In the genomic region with DNA sequence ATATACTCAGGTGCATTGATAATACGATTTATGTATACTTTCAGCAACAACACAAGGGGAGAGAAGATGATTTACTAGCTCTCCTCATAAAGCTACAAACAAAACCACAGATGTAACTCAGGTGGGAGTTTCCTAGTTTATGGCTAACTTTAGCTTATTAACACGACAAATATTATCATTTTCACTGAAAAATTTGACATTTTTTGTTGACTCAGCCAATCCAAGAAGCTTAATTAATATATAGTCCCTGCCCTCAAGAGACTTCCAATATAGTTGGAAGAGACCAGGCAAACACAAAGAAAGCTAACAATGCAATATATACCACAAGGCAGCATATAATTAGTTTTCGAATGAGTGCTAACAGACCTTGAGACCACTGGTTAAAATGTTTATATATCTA, we compare ENCODE assay signal across 8 cellular contexts. TPM values are rescaled to one million over a fixed set of nuclear protein-coding genes. Genes with fewer than 3 reads are reported as not detected.
DNase-seq lines count a peak whose midpoint lies in the region; ATAC-seq and TF ChIP-seq lines count a peak whose summit lies in the region.

No MANE protein-coding gene starts in this region.

- H4K20me1 ChIP-seq in HCT116 (ENCODE audit: insufficient read depth) (no peaks in the 10 kb centered on the region), SU-DHL-6 (ENCODE audit: low read depth, low read length) (no peaks in the 10 kb centered on the region)

- TF ChIP-seq POLR2A in HCT116 (IDR thresholded peaks at IDR 0.05; ENCODE audit: borderline replicate concordance, extremely low read depth, insufficient read depth, insufficient read length) = no peak

- intact Hi-C loops in HCT116 (cut with micrococcal nuclease) = loop anchor here (2.0 kb wide), 1 partner anchor 328 kb away; a partner anchor contains a TSS

- RAD21 ChIA-PET in HCT116 (lab: Charles Lee; ENCODE audit: low non-redundant PET in 1 of 2, low total read pairs in 2 of 2, uncharacterized antibody in 2 of 2, unreplicated experiment in 2 of 2) = no interaction called here

- H3F3A ChIP-seq in SU-DHL-6 (ENCODE audit: insufficient read depth) = 0 out of 2 replicates have a peak, but pooled peaks cover 2% of the 10 kb centered on the region

- peaks cover 0 to 10% of the 10 kb centered on the region in 2 experiments; a peak in 2 of 4 replicates for H3K4me1 ChIP-seq in HCT116 (ENCODE audit: control insufficient read depth in 1 of 2, insufficient read depth in 2 of 2, low read length in 2 of 2)
- H3K4me1 ChIP-seq in skeletal muscle satellite cell (ENCODE audit: control insufficient read depth, insufficient read depth, low read length) = peaks cover 7% of the 10 kb centered on the region

- POLR2A ChIA-PET in HCT116 (lab: Charles Lee) = interaction anchor here (0.9 kb wide), 1 partner anchor 20 kb away, joined by 3 read pairs; no protein-coding TSS in a partner anchor

- H3K79me2 ChIP-seq in HCT116 (ENCODE audit: insufficient read depth, low read length) = peaks cover 60% of the 10 kb centered on the region
- H3K79me2 ChIP-seq in SU-DHL-6 (ENCODE audit: insufficient read depth, low read length) = peaks cover 53% of the 10 kb centered on the region

- no peak for TF ChIP-seq RAD21 in HCT116 (IDR thresholded peaks at IDR 0.05; ENCODE audit: low read depth)

- DNase-seq in HCT116 (ENCODE audit: low read depth, low spot score) (no peak), fibroblast of villous mesenchyme (ENCODE audit: low read depth) (no peak), NCI-H1694 treated with DMSO at 0.1 percent for 48 hours (lab: John Stamatoyannopoulos, UW) (no peak), OCI-M1 (lab: John Stamatoyannopoulos, UW) (no peak)
- DNase-seq in activated effector memory CD4-positive, alpha-beta T cell treated with anti-CD3 and anti-CD28 coated beads, Interleukin-2, amount 50 U/mL, for 16 hours = no peak

- no TSS peak for BruUV-seq in HCT116 (replicated peaks; lab: Mats Ljungman, UMichigan)

- H3K4me3 ChIP-seq in HCT116 (replicated peaks in 1 of 2; ENCODE audit: low read depth in 1 of 2, low read length in 2 of 2) (peak overlapping the region; percentile 90 to 94), SU-DHL-6 (ENCODE audit: insufficient read depth, low read length, poor library complexity, severe bottlenecking) (peak overlapping the region; percentile 100), fibroblast of villous mesenchyme (ENCODE audit: low read depth, low read length) (peak overlapping the region; percentile 99), skeletal muscle satellite cell (ENCODE audit: low read length) (peak overlapping the region; percentile 84)

- H3K9me2 ChIP-seq in HCT116 (ENCODE audit: insufficient read depth) (no peaks in the 10 kb centered on the region), SU-DHL-6 (replicated peaks; ENCODE audit: insufficient read depth, low read length) (no peaks in the 10 kb centered on the region)

- peak overlapping the region; percentile 83 for H3K4me2 ChIP-seq in HCT116 (ENCODE audit: low read length)
- peak overlapping the region; percentile 100 for H3K4me2 ChIP-seq in SU-DHL-6 (ENCODE audit: low read depth, low read length, poor library complexity, severe bottlenecking)
- peak overlapping the region; percentile 81 for H3K4me2 ChIP-seq in skeletal muscle satellite cell (ENCODE audit: low read length)

- H3K27ac ChIP-seq in HCT116 (ENCODE audit: low read depth, low read length) = peak overlapping the region; percentile 88; the same call in 1 of the 2 replicates
- peak overlapping the region; percentile 91; the same call in 1 of the 2 replicates for H3K27ac ChIP-seq in SU-DHL-6 (ENCODE audit: low read depth, low read length)

- TF ChIP-seq CTCF in HCT116 (IDR thresholded peaks at IDR 0.05 in 2 of 3, conservative IDR thresholded peaks at IDR 0.05 in 1 of 3; ENCODE audit: borderline replicate concordance in 1 of 3, insufficient read depth in 1 of 3, low read depth in 2 of 3, low read length in 2 of 3) (no peak), SU-DHL-6 (IDR thresholded peaks at IDR 0.05; ENCODE audit: insufficient read depth, low read length, poor library complexity, severe bottlenecking) (no peak), fibroblast of villous mesenchyme (IDR thresholded peaks at IDR 0.05; ENCODE audit: insufficient read depth, low read depth, low read length) (no peak)

- CTCF ChIA-PET in HCT116 (lab: Charles Lee) = no interaction called here

- H2AFZ ChIP-seq in HCT116 (ENCODE audit: low read depth, low read length, poor library complexity, severe bottlenecking) = no peak overlapping the region
- H2AFZ ChIP-seq in SU-DHL-6 (ENCODE audit: low read depth, low read length, severe bottlenecking) = no peak overlapping the region

- H3K36me3 ChIP-seq in HCT116 (ENCODE audit: control insufficient read depth in 1 of 2, insufficient read depth in 2 of 2, low read length in 2 of 2) (peaks cover 3 to 8% of the 10 kb centered on the region in 2 experiments), SU-DHL-6 (ENCODE audit: low read length) (peaks cover 14% of the 10 kb centered on the region), skeletal muscle satellite cell (ENCODE audit: insufficient read depth, low read length) (peaks cover 7% of the 10 kb centered on the region)

- H3K9me3 ChIP-seq in HCT116 (ENCODE audit: control insufficient read depth in 1 of 2, insufficient read depth in 1 of 2, low read depth in 1 of 2, low read length in 2 of 2) (no peaks in the 10 kb centered on the region; a peak in 1 of 4 replicates), SU-DHL-6 (ENCODE audit: insufficient read depth, low read length) (no peaks in the 10 kb centered on the region), skeletal muscle satellite cell (replicated peaks; ENCODE audit: low read length) (no peaks in the 10 kb centered on the region)

- H3K9ac ChIP-seq in HCT116 (ENCODE audit: low read length) = peak overlapping the region; percentile 91
- H3K9ac ChIP-seq in SU-DHL-6 (ENCODE audit: low read length) = peak overlapping the region; percentile 90
- H3K9ac ChIP-seq in skeletal muscle satellite cell (ENCODE audit: low read depth, low read length) = peak overlapping the region; percentile 89

- no peak for ATAC-seq in HCT116
- no peak for ATAC-seq in GM18873 (IDR thresholded peaks at IDR 0.05; ENCODE audit: low FRiP score, unreplicated experiment)

- H3K27me3 ChIP-seq in HCT116 (ENCODE audit: insufficient read depth, low read length) = no peaks in the 10 kb centered on the region
- no peaks in the 10 kb centered on the region for H3K27me3 ChIP-seq in SU-DHL-6 (ENCODE audit: low read length)
- H3K27me3 ChIP-seq in skeletal muscle satellite cell (ENCODE audit: control insufficient read depth, insufficient read depth, low read length) = no peaks in the 10 kb centered on the region

TF ChIP-seq in HCT116, 20 proteins besides CTCF, POLR2A, EP300 and RAD21 (continues in another document):
- TF ChIP-seq SIN3A (IDR thresholded peaks at IDR 0.05; ENCODE audit: low read depth) = no peak
- no peak for TF ChIP-seq CEBPB (IDR thresholded peaks at IDR 0.05; ENCODE audit: low read depth)
- TF ChIP-seq, protein P1, sequence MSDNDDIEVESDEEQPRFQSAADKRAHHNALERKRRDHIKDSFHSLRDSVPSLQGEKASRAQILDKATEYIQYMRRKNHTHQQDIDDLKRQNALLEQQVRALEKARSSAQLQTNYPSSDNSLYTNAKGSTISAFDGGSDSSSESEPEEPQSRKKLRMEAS (IDR thresholded peaks at IDR 0.05) = no peak
- TF ChIP-seq, protein P2, sequence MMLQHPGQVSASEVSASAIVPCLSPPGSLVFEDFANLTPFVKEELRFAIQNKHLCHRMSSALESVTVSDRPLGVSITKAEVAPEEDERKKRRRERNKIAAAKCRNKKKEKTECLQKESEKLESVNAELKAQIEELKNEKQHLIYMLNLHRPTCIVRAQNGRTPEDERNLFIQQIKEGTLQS (IDR thresholded peaks at IDR 0.05) = no peak
- TF ChIP-seq CBX3 (IDR thresholded peaks at IDR 0.05; ENCODE audit: low read depth) = no peak
- TF ChIP-seq SRF (IDR thresholded peaks at IDR 0.05; ENCODE audit: low read depth) = no peak
- no peak for TF ChIP-seq TCF7L2 (IDR thresholded peaks at IDR 0.05; ENCODE audit: borderline replicate concordance, extremely low read depth, insufficient read depth, insufficient read length)
- no peak for TF ChIP-seq POLR2AphosphoS5 (IDR thresholded peaks at IDR 0.05; ENCODE audit: low read depth, low read length)
- no peak for TF ChIP-seq ELF1 (IDR thresholded peaks at IDR 0.05; ENCODE audit: borderline replicate concordance, low read depth)
- TF ChIP-seq, protein P3, sequence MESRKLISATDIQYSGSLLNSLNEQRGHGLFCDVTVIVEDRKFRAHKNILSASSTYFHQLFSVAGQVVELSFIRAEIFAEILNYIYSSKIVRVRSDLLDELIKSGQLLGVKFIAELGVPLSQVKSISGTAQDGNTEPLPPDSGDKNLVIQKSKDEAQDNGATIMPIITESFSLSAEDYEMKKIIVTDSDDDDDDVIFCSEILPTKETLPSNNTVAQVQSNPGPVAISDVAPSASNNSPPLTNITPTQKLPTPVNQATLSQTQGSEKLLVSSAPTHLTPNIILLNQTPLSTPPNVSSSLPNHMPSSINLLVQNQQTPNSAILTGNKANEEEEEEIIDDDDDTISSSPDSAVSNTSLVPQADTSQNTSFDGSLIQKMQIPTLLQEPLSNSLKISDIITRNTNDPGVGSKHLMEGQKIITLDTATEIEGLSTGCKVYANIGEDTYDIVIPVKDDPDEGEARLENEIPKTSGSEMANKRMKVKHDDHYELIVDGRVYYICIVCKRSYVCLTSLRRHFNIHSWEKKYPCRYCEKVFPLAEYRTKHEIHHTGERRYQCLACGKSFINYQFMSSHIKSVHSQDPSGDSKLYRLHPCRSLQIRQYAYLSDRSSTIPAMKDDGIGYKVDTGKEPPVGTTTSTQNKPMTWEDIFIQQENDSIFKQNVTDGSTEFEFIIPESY (IDR thresholded peaks at IDR 0.05; ENCODE audit: extremely low read depth, insufficient replicate concordance, low read length) = no peak
- TF ChIP-seq SP1 (IDR thresholded peaks at IDR 0.05; ENCODE audit: low read depth) = no peak
- no peak for TF ChIP-seq ZNF274 (IDR thresholded peaks at IDR 0.05; ENCODE audit: low read depth, low read length)
- no peak for TF ChIP-seq JUND (IDR thresholded peaks at IDR 0.05)
- no peak for TF ChIP-seq EZH2phosphoT487 (IDR thresholded peaks at IDR 0.05; ENCODE audit: borderline replicate concordance)
- no peak for TF ChIP-seq EZH2 (IDR thresholded peaks at IDR 0.05)
- TF ChIP-seq ZFX (IDR thresholded peaks at IDR 0.05) = no peak
- TF ChIP-seq FOSL1 (IDR thresholded peaks at IDR 0.05; ENCODE audit: low read depth) = no peak

RNA-seq across cellular contexts. Expression of a gene that starts 0.8 kb away (rescaled TPM):
- 140 TPM for total RNA-seq in HCT116 (2021; ENCODE audit: unreplicated experiment)
- polyA plus RNA-seq in HCT116 (2012) = 44.1 and 61.7 TPM in 2 replicates
- 22.5 and 38.0 TPM in 2 replicates for total RNA-seq in fibroblast of villous mesenchyme
- 39.3 and 52.2 TPM in 2 replicates for total RNA-seq in skeletal muscle satellite cell (2012; rRNA removed)

RNA-seq across cellular contexts. Expression of a gene that starts 1.4 kb away (rescaled TPM):
- 4.2 TPM for total RNA-seq in HCT116 (2021; ENCODE audit: unreplicated experiment)
- polyA plus RNA-seq in HCT116 (2012) = 1.1 and 1.8 TPM in 2 replicates
- total RNA-seq in fibroblast of villous mesenchyme = 5.6 and 5.8 TPM in 2 replicates
- 3.0 and 6.1 TPM in 2 replicates for total RNA-seq in skeletal muscle satellite cell (2012; rRNA removed)

RNA-seq across cellular contexts. Expression of a gene that starts 39.1 kb away (rescaled TPM):
- total RNA-seq in HCT116 (2021; ENCODE audit: unreplicated experiment) = 2.5 TPM
- polyA plus RNA-seq in HCT116 (2012) = 0.56 and 0.59 TPM in 2 replicates
- 3.5 and 4.8 TPM in 2 replicates for total RNA-seq in fibroblast of villous mesenchyme
- 2.8 and 5.0 TPM in 2 replicates for total RNA-seq in skeletal muscle satellite cell (2012; rRNA removed)
